In the genomic region with DNA sequence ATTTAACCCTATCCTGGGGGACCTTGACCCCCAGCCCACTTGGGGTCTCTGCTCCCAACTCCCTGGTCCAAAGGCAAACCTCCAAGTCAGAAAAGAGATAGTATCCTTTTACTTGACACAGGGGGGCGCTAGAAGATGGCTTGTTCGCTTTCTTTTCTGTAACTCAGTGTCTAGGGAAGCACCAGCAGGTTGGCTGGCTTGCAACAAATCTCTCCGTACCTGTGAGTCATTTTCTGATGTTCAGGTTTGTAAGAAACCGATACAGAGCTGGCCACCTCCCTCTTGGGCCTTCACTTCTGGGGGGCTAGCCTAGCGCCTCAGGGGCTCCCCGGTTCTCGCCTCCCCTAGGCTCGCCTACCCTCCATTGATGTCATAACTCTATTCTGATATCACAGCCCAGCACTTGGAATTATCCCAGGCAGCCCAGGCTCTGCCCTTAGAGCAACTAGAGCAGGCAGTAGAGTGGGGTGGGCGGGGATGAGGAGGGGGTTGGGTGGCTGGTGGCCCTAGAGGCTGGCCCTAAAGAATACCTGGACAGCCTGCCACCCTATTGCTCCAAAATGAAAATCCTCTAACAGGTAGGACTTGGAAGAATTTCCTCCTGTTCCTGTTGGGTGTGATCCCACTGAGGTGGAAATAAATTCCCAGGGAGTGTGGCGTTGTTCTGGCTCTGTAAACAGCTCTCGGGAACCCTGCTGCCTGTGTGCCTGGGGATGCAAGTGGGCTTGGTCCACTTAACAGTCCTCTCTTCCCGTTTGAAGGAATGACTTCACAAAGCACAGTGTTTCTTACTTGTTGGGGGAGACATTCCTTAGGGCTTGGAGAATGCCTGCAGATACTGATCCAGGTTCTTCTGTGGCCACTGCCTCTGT, we compare ENCODE assay signal across 7 cellular contexts.
DNase-seq lines count a peak whose midpoint lies in the region; ATAC-seq and TF ChIP-seq lines count a peak whose summit lies in the region.

No MANE protein-coding gene starts in this region.

- peak; percentile 95 for ATAC-seq in SK-N-SH treated with all-trans-retinoic acid at 6 μM for 48 hours
- peak; percentile 50 for ATAC-seq in body of pancreas
- ATAC-seq in HG03571 (IDR thresholded peaks at IDR 0.05; ENCODE audit: unreplicated experiment), result no peak

- H3K4me3 ChIP-seq in GM12864 (ENCODE audit: low read depth, low read length), result no peak overlapping the region
- no peak overlapping the region for H3K4me3 ChIP-seq in body of pancreas

- H3K27ac ChIP-seq in body of pancreas, result no peak overlapping the region

- H3K27me3 ChIP-seq in body of pancreas, result no peaks in the 10 kb centered on the region

- intact Hi-C loops in body of pancreas (cut with DNase I), result loop anchor here (10.0 kb wide), 1 partner anchor 161 kb away; no protein-coding TSS in a partner anchor

- H3K9me3 ChIP-seq in body of pancreas, result no peaks in the 10 kb centered on the region

- no peaks in the 10 kb centered on the region for H3K4me1 ChIP-seq in body of pancreas

- peak; percentile 66 for TF ChIP-seq CTCF in GM12864 (IDR thresholded peaks at IDR 0.05; ENCODE audit: low read depth, low read length, missing control alignments)
- TF ChIP-seq CTCF in body of pancreas (IDR thresholded peaks at IDR 0.05), result peak; percentile 14 to 64 (median 48)

- no peak for TF ChIP-seq POLR2A in body of pancreas (IDR thresholded peaks at IDR 0.05)

- DNase-seq in GM12864 (ENCODE audit: low read depth) (peak; percentile 31), NCI-H1092 treated with DMSO at 0.1 percent for 48 hours (lab: John Stamatoyannopoulos, UW) (peak; percentile 69), body of pancreas (peak; percentile 51 to 74 (median 62)), islet precursor cell (peak; percentile 84)
- peak; percentile 47 for DNase-seq in stimulated activated CD4-positive, alpha-beta T cell treated with anti-CD3 and anti-CD28 coated beads, Interleukin-2, amount 100 ng/mL, for 4 hours (ENCODE audit: low read depth)

- no peaks in the 10 kb centered on the region for H3K36me3 ChIP-seq in body of pancreas (replicated peaks in 1 of 2; ENCODE audit: insufficient read depth in 1 of 2, low read depth in 2 of 2)

- 24 to 50% methylated on average over 5 to 12 of the region's 12 CpGs for WGBS in body of pancreas, 2 donors

TF ChIP-seq in SK-N-SH treated with all-trans-retinoic acid at 6 μM for 48 hours, 23 proteins besides CTCF, POLR2A, EP300 and RAD21:
- TF ChIP-seq PPARA (CRISPR knock-in tag; IDR thresholded peaks at IDR 0.05; ENCODE audit: borderline replicate concordance) (no peak), GLIS3 (CRISPR knock-in tag; IDR thresholded peaks at IDR 0.05) (no peak), ZNF70 (CRISPR knock-in tag; IDR thresholded peaks at IDR 0.05) (no peak), SNAI2 (CRISPR knock-in tag; IDR thresholded peaks at IDR 0.05) (no peak), RARB (CRISPR knock-in tag; IDR thresholded peaks at IDR 0.05) (no peak), TCF4 (CRISPR knock-in tag; IDR thresholded peaks at IDR 0.05; ENCODE audit: borderline replicate concordance) (no peak), OSR1 (CRISPR knock-in tag; IDR thresholded peaks at IDR 0.05) (no peak), TOX (CRISPR knock-in tag; IDR thresholded peaks at IDR 0.05; ENCODE audit: borderline replicate concordance) (no peak), CSDC2 (CRISPR knock-in tag; IDR thresholded peaks at IDR 0.05) (no peak)
- TF ChIP-seq, protein P1, sequence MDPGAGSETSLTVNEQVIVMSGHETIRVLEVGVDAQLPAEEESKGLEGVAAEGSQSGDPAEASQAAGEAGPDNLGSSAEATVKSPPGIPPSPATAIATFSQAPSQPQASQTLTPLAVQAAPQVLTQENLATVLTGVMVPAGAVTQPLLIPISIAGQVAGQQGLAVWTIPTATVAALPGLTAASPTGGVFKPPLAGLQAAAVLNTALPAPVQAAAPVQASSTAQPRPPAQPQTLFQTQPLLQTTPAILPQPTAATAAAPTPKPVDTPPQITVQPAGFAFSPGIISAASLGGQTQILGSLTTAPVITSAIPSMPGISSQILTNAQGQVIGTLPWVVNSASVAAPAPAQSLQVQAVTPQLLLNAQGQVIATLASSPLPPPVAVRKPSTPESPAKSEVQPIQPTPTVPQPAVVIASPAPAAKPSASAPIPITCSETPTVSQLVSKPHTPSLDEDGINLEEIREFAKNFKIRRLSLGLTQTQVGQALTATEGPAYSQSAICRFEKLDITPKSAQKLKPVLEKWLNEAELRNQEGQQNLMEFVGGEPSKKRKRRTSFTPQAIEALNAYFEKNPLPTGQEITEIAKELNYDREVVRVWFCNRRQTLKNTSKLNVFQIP (CRISPR knock-in tag; IDR thresholded peaks at IDR 0.05; ENCODE audit: borderline replicate concordance, low read depth), result no peak
- TF ChIP-seq, protein P2, sequence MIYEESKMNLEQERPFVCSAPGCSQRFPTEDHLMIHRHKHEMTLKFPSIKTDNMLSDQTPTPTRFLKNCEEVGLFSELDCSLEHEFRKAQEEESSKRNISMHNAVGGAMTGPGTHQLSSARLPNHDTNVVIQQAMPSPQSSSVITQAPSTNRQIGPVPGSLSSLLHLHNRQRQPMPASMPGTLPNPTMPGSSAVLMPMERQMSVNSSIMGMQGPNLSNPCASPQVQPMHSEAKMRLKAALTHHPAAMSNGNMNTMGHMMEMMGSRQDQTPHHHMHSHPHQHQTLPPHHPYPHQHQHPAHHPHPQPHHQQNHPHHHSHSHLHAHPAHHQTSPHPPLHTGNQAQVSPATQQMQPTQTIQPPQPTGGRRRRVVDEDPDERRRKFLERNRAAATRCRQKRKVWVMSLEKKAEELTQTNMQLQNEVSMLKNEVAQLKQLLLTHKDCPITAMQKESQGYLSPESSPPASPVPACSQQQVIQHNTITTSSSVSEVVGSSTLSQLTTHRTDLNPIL (CRISPR knock-in tag; IDR thresholded peaks at IDR 0.05; ENCODE audit: low read depth), result no peak

Comparison
In these comparisons a context has a peak if more than half of its experiments do, and no peak if none do; other contexts are left out.
1. DNase-seq: peak in every context shown above with its lines; median percentile 84 in islet precursor cell; 69 in NCI-H1092 treated with DMSO at 0.1 percent for 48 hours; 62 in body of pancreas; 47 in stimulated activated CD4-positive, alpha-beta T cell treated with anti-CD3 and anti-CD28 coated beads, Interleukin-2, amount 100 ng/mL, for 4 hours; 31 in GM12864.